26 cellular contexts compared by ENCODE assay signal in the genomic region with DNA sequence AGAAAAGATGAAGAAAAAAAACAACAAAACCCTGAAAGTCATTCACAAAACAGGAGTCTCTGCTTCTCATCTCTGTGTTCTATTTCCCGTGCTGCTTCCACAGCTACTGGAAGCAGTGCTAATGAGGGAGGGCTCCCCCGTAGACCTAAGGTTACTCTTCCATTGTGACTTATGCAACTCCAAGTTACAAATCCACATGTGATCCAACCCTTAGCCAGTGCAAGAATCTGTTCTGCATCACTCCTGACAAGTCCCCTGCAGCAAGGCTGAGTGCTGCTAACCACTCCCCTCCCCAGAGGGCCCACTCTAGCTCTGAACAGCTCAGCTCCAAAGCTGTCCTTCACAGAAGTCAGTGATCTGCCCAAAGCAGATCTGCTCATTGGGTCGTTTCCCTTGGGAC. TPM values are rescaled to one million over a fixed set of nuclear protein-coding genes. Genes with fewer than 3 reads are reported as not detected.
"Had no signal": no experiment of that assay in that cellular context is flagged by ENCODE, and none has a peak within 500 bp of the region (broad histone marks: within the 10 kb centered on the region; RNA-seq: fewer than 3 reads in every experiment).

No MANE protein-coding gene starts in this region.

- H3K27ac Mint-ChIP-seq: activated CD8-positive, alpha-beta T cell treated with anti-CD3 and anti-CD28 coated beads, Interleukin-2, amount 10 ng/mL, durations not matched to agents 7 days and 5 days; activated naive CD4-positive, alpha-beta T cell treated with anti-CD3 and anti-CD28 coated beads, Interleukin-2, amount 50 U/mL, for 24 hours; activated T-helper 1 cell treated with anti-CD3 and anti-CD28 coated beads, Interleukin-12 subunit alpha, Interleukin-12 subunit beta, Interleukin-2, Interleukin-4 antibody, amounts not matched to agents 30 ng/mL and 10 ng/mL and 1 ng/mL, durations not matched to agents 14 hours and 24 hours and 36 hours; T-helper 1 cell treated with Interleukin-12 subunit alpha and Interleukin-12 subunit beta and Interleukin-4 antibody, amounts not matched to agents 30 μg/mL and 1 μg/mL, for 36 hours; WTC11 had no signal

- H3K4me1 Mint-ChIP-seq: brain, WTC11 had no signal

- ATAC-seq: activated CD8-positive, alpha-beta T cell treated with anti-CD3 and anti-CD28 coated beads, Interleukin-2, amount 10 ng/mL, durations not matched to agents 7 days and 5 days; WTC11 had no signal

- DNase-seq: activated CD4-positive, alpha-beta T cell treated with anti-CD3 and anti-CD28 coated beads for 48 hours; activated CD4-positive, alpha-beta T cell treated with anti-CD3 and anti-CD28 coated beads, Interleukin-2, amount 50 U/mL, for 4 hours; activated CD4-positive, CD25-positive, alpha-beta regulatory T cell treated with anti-CD3 and anti-CD28 coated beads, Interleukin-2, amount 50 U/mL, for 72 hours; activated CD8-positive, alpha-beta memory T cell treated with anti-CD3 and anti-CD28 coated beads, Interleukin-2, amount 50 U/mL, for 48 hours; activated CD8-positive, alpha-beta T cell treated with anti-CD3 and anti-CD28 coated beads, Interleukin-2, amount 10 ng/mL, durations not matched to agents 7 days and 5 days; activated effector memory CD4-positive, alpha-beta T cell treated with Interleukin-2 at 50 U/mL for 16 hours; activated naive CD4-positive, alpha-beta T cell; activated T-cell treated with anti-CD3 and anti-CD28 coated beads, Interleukin-2, amount 50 U/mL, for 1 hour; amniotic stem cell; NCI-H1092 treated with DMSO at 0.1 percent for 48 hours; NCI-H1436; NCI-H1694 treated with DMSO at 0.1 percent for 48 hours; NCI-H2081; NCI-H510A treated with DMSO at 0.1 percent for 48 hours; Peyer's patch; Right ventricle myocardium superior; SJCRH30 had no signal

- H3K27ac ChIP-seq: ascending aorta, KMS-11, RWPE1, SJCRH30 had no signal

- H3K27me3 Mint-ChIP-seq: activated naive CD4-positive, alpha-beta T cell treated with anti-CD3 and anti-CD28 coated beads, Interleukin-2, amount 50 U/mL, for 24 hours; brain had no signal

- H3K27me3 ChIP-seq: ascending aorta, Peyer's patch, SJCRH30 had no signal

- H3K4me3 ChIP-seq: ascending aorta, Peyer's patch, SJCRH30 had no signal

- H3K9me3 Mint-ChIP-seq: activated naive CD4-positive, alpha-beta T cell treated with anti-CD3 and anti-CD28 coated beads, Interleukin-2, amount 50 U/mL, for 24 hours; activated T-helper 1 cell treated with anti-CD3 and anti-CD28 coated beads, Interleukin-12 subunit alpha, Interleukin-12 subunit beta, Interleukin-2, Interleukin-4 antibody, amounts not matched to agents 30 ng/mL and 10 ng/mL and 1 ng/mL, durations not matched to agents 14 hours and 24 hours and 36 hours; brain; T-helper 1 cell treated with Interleukin-12 subunit alpha and Interleukin-12 subunit beta and Interleukin-4 antibody, amounts not matched to agents 30 μg/mL and 1 μg/mL, for 36 hours; WTC11 had no signal

- H3K9me3 ChIP-seq: ascending aorta, Peyer's patch, SJCRH30 had no signal

- H3K4me3 Mint-ChIP-seq: activated CD8-positive, alpha-beta T cell treated with anti-CD3 and anti-CD28 coated beads, Interleukin-2, amount 10 ng/mL, durations not matched to agents 7 days and 5 days; activated naive CD4-positive, alpha-beta T cell treated with anti-CD3 and anti-CD28 coated beads, Interleukin-2, amount 50 U/mL, for 24 hours; activated T-helper 1 cell treated with anti-CD3 and anti-CD28 coated beads, Interleukin-12 subunit alpha, Interleukin-12 subunit beta, Interleukin-2, Interleukin-4 antibody, amounts not matched to agents 30 ng/mL and 10 ng/mL and 1 ng/mL, durations not matched to agents 14 hours and 24 hours and 36 hours; brain; T-helper 1 cell treated with Interleukin-12 subunit alpha and Interleukin-12 subunit beta and Interleukin-4 antibody, amounts not matched to agents 30 μg/mL and 1 μg/mL, for 36 hours; WTC11 had no signal

- H3K9ac ChIP-seq: KMS-11 had no signal

- H3K4me2 ChIP-seq: KMS-11 had no signal

- H3K4me1 ChIP-seq: ascending aorta, Peyer's patch, SJCRH30 had no signal

RNA-seq across cellular contexts. Expression of gene DNALI1, which starts 10.3 kb away (rescaled TPM):
- total RNA-seq: activated CD8-positive, alpha-beta T cell treated with anti-CD3 and anti-CD28 coated beads, Interleukin-2, amount 10 ng/mL, durations not matched to agents 7 days and 5 days; activated T-helper 1 cell treated with anti-CD3 and anti-CD28 coated beads, Interleukin-12 subunit alpha, Interleukin-12 subunit beta, Interleukin-2, Interleukin-4 antibody, amounts not matched to agents 30 ng/mL and 10 ng/mL and 1 ng/mL, durations not matched to agents 14 hours and 24 hours and 36 hours; MCF 10A had no signal
